Comparison of ENCODE assay signal across 9 cellular contexts in the genomic region with DNA sequence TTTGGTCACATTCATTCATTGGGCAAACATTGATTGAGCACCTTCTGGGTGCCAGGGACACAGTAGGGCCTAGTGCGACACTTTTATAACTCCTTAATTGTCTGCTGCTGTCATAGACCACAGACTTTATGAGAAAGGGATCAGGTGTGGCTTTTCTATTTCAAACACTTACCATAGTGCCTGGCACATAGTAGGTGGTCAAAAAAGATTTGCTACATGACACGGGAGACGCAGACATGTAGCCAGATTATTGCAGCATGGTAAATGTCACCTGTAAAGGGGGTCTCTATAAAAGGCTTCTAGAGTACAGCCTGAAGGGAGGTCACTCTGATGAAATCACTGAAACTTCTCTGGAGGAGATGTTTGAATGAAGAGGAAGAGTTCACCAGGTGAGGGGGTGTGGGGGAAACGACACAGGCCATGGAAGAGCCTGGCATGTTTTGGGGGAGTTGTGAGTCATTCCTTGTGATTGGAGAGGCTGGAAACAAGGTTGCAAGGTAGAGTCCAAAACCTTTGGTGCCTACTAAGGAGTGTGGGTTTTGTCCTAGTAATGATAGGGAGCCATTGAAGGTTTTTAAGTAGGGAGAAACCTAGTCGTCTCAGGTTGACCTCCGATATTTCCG. TPM values are rescaled to one million over a fixed set of nuclear protein-coding genes. Genes with fewer than 3 reads are reported as not detected.
A peak's percentile ranks its signal among the peaks of the same experiment; 100 is the strongest.
DNase-seq lines count a peak whose midpoint lies in the region; TF ChIP-seq lines count a peak whose summit lies in the region.
"Had no signal": no experiment of that assay in that cellular context is flagged by ENCODE, and none has a peak within 500 bp of the region (broad histone marks: within the 10 kb centered on the region; RNA-seq: fewer than 3 reads in every experiment).

No MANE protein-coding gene starts in this region.

- peak overlapping the region; percentile 87; the same call in 1 of the 2 replicates for H3K4me2 ChIP-seq in OCI-LY1 (ENCODE audit: low read length)
- H3K4me2 ChIP-seq in parathyroid adenoma (ENCODE audit: low read length): no peak overlapping the region

- H3K9me3 Mint-ChIP-seq in Caco-2 (ENCODE audit: unreplicated experiment): no peaks in the 10 kb centered on the region

- BruUV-seq in Caco-2 (replicated peaks; lab: Mats Ljungman, UMichigan): no TSS peak

- no peak overlapping the region for H3K27ac ChIP-seq in OCI-LY1 (ENCODE audit: low read depth, low read length, poor library complexity, severe bottlenecking)
- H3K27ac ChIP-seq in coronary artery: peak overlapping the region in 1 of 2 donors; percentile 94
- H3K27ac ChIP-seq in parathyroid adenoma: peak overlapping the region; percentile 83

- H3K79me2 ChIP-seq in OCI-LY1 (ENCODE audit: insufficient read depth, low read length) (no peaks in the 10 kb centered on the region), parathyroid adenoma (no peaks in the 10 kb centered on the region)

- peaks cover 12% of the 10 kb centered on the region for H3K36me3 ChIP-seq in Caco-2 (ENCODE audit: control insufficient read depth, insufficient read depth, low read length)
- H3K36me3 ChIP-seq in OCI-LY1 (ENCODE audit: insufficient read depth, low read length): no peaks in the 10 kb centered on the region
- no peaks in the 10 kb centered on the region for H3K36me3 ChIP-seq in parathyroid adenoma (ENCODE audit: control insufficient read depth, insufficient read depth, low read length)

- peaks cover 52% of the 10 kb centered on the region for H3K36me3 Mint-ChIP-seq in Caco-2 (ENCODE audit: insufficient read depth, unreplicated experiment)

- H3K4me1 ChIP-seq in Caco-2 (peaks cover 22% of the 10 kb centered on the region), OCI-LY1 (ENCODE audit: insufficient read depth, low read length, severe bottlenecking) (peaks cover 11% of the 10 kb centered on the region), parathyroid adenoma (peaks cover 13% of the 10 kb centered on the region)

- peak overlapping the region; percentile 78 for H3K4me3 Mint-ChIP-seq in Caco-2 (ENCODE audit: unreplicated experiment)

- H3K27ac Mint-ChIP-seq in Caco-2 (ENCODE audit: unreplicated experiment): no peak overlapping the region

- POLR2A ChIA-PET in Caco-2 (lab: Charles Lee): interaction anchor here (1.0 to 1.4 kb wide), 3 partner anchors 21 to 83 kb away, joined by 4 to 17 read pairs (median 11); a partner anchor contains a TSS

- H2AFZ ChIP-seq in OCI-LY1 (ENCODE audit: low read length): no peak overlapping the region
- H2AFZ ChIP-seq in parathyroid adenoma: no peak overlapping the region

- H3K27me3 ChIP-seq in Caco-2 (replicated peaks; ENCODE audit: control insufficient read depth, insufficient read depth, low read length) (no peaks in the 10 kb centered on the region), OCI-LY1 (ENCODE audit: insufficient read depth, low read length) (no peaks in the 10 kb centered on the region), parathyroid adenoma (ENCODE audit: control insufficient read depth, insufficient read depth, low read length) (no peaks in the 10 kb centered on the region)

- H3K4me1 Mint-ChIP-seq in Caco-2 (ENCODE audit: low read depth, unreplicated experiment): peaks cover 50% of the 10 kb centered on the region

- H3K9me3 ChIP-seq in Caco-2 (no peaks in the 10 kb centered on the region), OCI-LY1 (ENCODE audit: low read length) (no peaks in the 10 kb centered on the region), parathyroid adenoma (ENCODE audit: control insufficient read depth, low read length) (no peaks in the 10 kb centered on the region)

- no peaks in the 10 kb centered on the region for H4K20me1 ChIP-seq in OCI-LY1 (ENCODE audit: insufficient read depth, low read length)

- CTCF ChIA-PET in Caco-2 (lab: Charles Lee): interaction anchor here (0.6 to 2.4 kb wide), 35 partner anchors 12 to 311 kb away, joined by 3 to 67 read pairs (median 5); a partner anchor contains a TSS

- H3K9ac ChIP-seq in OCI-LY1 (ENCODE audit: low read length) (no peak overlapping the region), parathyroid adenoma (no peak overlapping the region)

- H3K4me3 ChIP-seq in Caco-2 (ENCODE audit: low read depth, low read length) (peak overlapping the region; percentile 70), OCI-LY1 (ENCODE audit: low read depth, low read length, poor library complexity, severe bottlenecking) (peak overlapping the region; percentile 76), coronary artery (peak overlapping the region; percentile 90), parathyroid adenoma (ENCODE audit: low read depth, low read length) (no peak overlapping the region)

- TF ChIP-seq CTCF in Caco-2 (IDR thresholded peaks at IDR 0.05; ENCODE audit: insufficient read depth in 1 of 2, low read depth in 1 of 2, low read length in 1 of 2, severe bottlenecking in 1 of 2, unreplicated experiment in 1 of 2) (no peak), OCI-LY1 (IDR thresholded peaks at IDR 0.05; ENCODE audit: low read length) (no peak), coronary artery (IDR thresholded peaks at IDR 0.05) (no peak), parathyroid adenoma (IDR thresholded peaks at IDR 0.05) (no peak)

- H3F3A ChIP-seq in OCI-LY1 (ENCODE audit: insufficient read depth, low read length): no peaks in the 10 kb centered on the region

- H3K27me3 Mint-ChIP-seq in Caco-2 (ENCODE audit: insufficient read depth, unreplicated experiment): no peaks in the 10 kb centered on the region

- no peak for DNase-seq in Caco-2
- DNase-seq in coronary artery (ENCODE audit: low spot score): no peak
- DNase-seq in DMS 273 (lab: John Stamatoyannopoulos, UW; ENCODE audit: unreplicated experiment): no peak
- no peak for DNase-seq in NCI-H2196 treated with DMSO at 0.1 percent for 48 hours (lab: John Stamatoyannopoulos, UW; ENCODE audit: unreplicated experiment)
- DNase-seq in DMS79 (lab: John Stamatoyannopoulos, UW): no peak
- DNase-seq in effector CD4-positive, alpha-beta T cell: no peak

- no peaks in the 10 kb centered on the region for H3K9me2 ChIP-seq in OCI-LY1 (ENCODE audit: low read depth, low read length)

- intact Hi-C loops in Caco-2 (cut with micrococcal nuclease; ENCODE audit: unreplicated experiment): loop anchor here (5.0 kb wide), 1 partner anchor 477 kb away; no protein-coding TSS in a partner anchor

RNA-seq across cellular contexts. Expression of a gene that starts 1.6 kb away (rescaled TPM):
- total RNA-seq in Caco-2 (2022): 85.3 and 93.9 TPM in 2 replicates

RNA-seq across cellular contexts. Expression of a gene that starts 11.6 kb away (rescaled TPM):
- not detected in 2 replicates for total RNA-seq in Caco-2 (2022)
- total RNA-seq: pulmonary artery endothelial cell had no signal

RNA-seq across cellular contexts. Expression of a gene that starts 28.0 kb away (rescaled TPM):
- 1.3 and 2.7 TPM in 2 replicates for total RNA-seq in Caco-2 (2022)

RNA-seq across cellular contexts. Expression of a gene that starts 52.3 kb away (rescaled TPM):
- total RNA-seq in Caco-2 (2022): 49.4 and 53.2 TPM in 2 replicates

RNA-seq across cellular contexts. Expression of a gene that starts 54.2 kb away (rescaled TPM):
- 135 and 161 TPM in 2 replicates for total RNA-seq in Caco-2 (2022)
